13 cellular contexts compared by ENCODE assay signal in genomic region chr2:12177995-12178760, GRCh38.
A peak's percentile ranks its signal among the peaks of the same experiment; 100 is the strongest.
DNase-seq lines count a peak whose midpoint lies in the region; ATAC-seq and TF ChIP-seq lines count a peak whose summit lies in the region.
"Had no signal": no experiment of that assay in that cellular context is flagged by ENCODE, and none has a peak within 500 bp of the region (broad histone marks: within the 10 kb centered on the region; RNA-seq: fewer than 3 reads in every experiment).

No MANE protein-coding gene starts in this region.

- H3K27ac ChIP-seq in left ventricle myocardium inferior (replicated peaks), result peak overlapping the region; percentile 58
- H3K27ac ChIP-seq in heart left ventricle, result peak overlapping the region in 6 of 12 donors; percentile 3 to 65 (median 30)
- H3K27ac ChIP-seq in gastroesophageal sphincter, result peak overlapping the region in 3 of 4 donors; percentile 7 to 20 (median 17)
- H3K27ac ChIP-seq in transverse colon, result peak overlapping the region; percentile 5 to 51 (median 15)
- H3K27ac ChIP-seq in vagina, result no peak overlapping the region
- H3K27ac ChIP-seq: epithelial cell of prostate had no signal

- TF ChIP-seq POLR2A in heart left ventricle (IDR thresholded peaks at IDR 0.05) (no peak), gastroesophageal sphincter (IDR thresholded peaks at IDR 0.05) (no peak), transverse colon (IDR thresholded peaks at IDR 0.05) (no peak), vagina (IDR thresholded peaks at IDR 0.05) (no peak)

- no peak for ATAC-seq in heart left ventricle
- ATAC-seq in gastroesophageal sphincter, result no peak
- ATAC-seq in Right ventricle myocardium superior (ENCODE audit: poor library complexity), result no peak

- H3K4me1 ChIP-seq in left ventricle myocardium inferior, result peaks cover 30% of the 10 kb centered on the region
- H3K4me1 ChIP-seq in heart left ventricle, result peaks cover 8 to 33% (median 22%) of the 10 kb centered on the region in 12 donors
- peaks cover 0 to 23% (median 12%) of the 10 kb centered on the region in 3 donors for H3K4me1 ChIP-seq in gastroesophageal sphincter
- H3K4me1 ChIP-seq in transverse colon, result peaks cover 0 to 16% (median 3%) of the 10 kb centered on the region in 4 donors
- H3K4me1 ChIP-seq in vagina, result peaks cover 17% of the 10 kb centered on the region

- DNase-seq in left ventricle myocardium inferior (no peak), heart left ventricle (no peak), OCI-M1 (lab: John Stamatoyannopoulos, UW) (peak; percentile 63), transverse colon (no peak), vagina (ENCODE audit: extremely low spot score in 2 of 2) (no peak), germinal center (ENCODE audit: low spot score) (no peak), Right ventricle myocardium superior (no peak)
- DNase-seq: GOT3, KBM-7, NCI-H2029 treated with DMSO at 0.1 percent for 48 hours, PC-3 had no signal

- H3K4me3 ChIP-seq in left ventricle myocardium inferior, result no peak overlapping the region
- no peak overlapping the region for H3K4me3 ChIP-seq in heart left ventricle
- H3K4me3 ChIP-seq in gastroesophageal sphincter, result no peak overlapping the region
- no peak overlapping the region for H3K4me3 ChIP-seq in transverse colon
- no peak overlapping the region for H3K4me3 ChIP-seq in vagina

- TF ChIP-seq CTCF in left ventricle myocardium inferior (IDR thresholded peaks at IDR 0.05; ENCODE audit: borderline replicate concordance), result no peak
- TF ChIP-seq CTCF in heart left ventricle (IDR thresholded peaks at IDR 0.05), result no peak
- TF ChIP-seq CTCF in gastroesophageal sphincter (IDR thresholded peaks at IDR 0.05), result no peak
- TF ChIP-seq CTCF in transverse colon (IDR thresholded peaks at IDR 0.05), result no peak
- TF ChIP-seq CTCF in vagina (IDR thresholded peaks at IDR 0.05), result no peak

- TF ChIP-seq EP300 in gastroesophageal sphincter (IDR thresholded peaks at IDR 0.05), result no peak
- TF ChIP-seq EP300 in transverse colon (IDR thresholded peaks at IDR 0.05; ENCODE audit: low read depth), result no peak

- no peaks in the 10 kb centered on the region for H3K9me3 ChIP-seq in left ventricle myocardium inferior (replicated peaks)
- H3K9me3 ChIP-seq in heart left ventricle, result no peaks in the 10 kb centered on the region
- H3K9me3 ChIP-seq in gastroesophageal sphincter, result no peaks in the 10 kb centered on the region
- H3K9me3 ChIP-seq in transverse colon, result no peaks in the 10 kb centered on the region
- H3K9me3 ChIP-seq in vagina, result no peaks in the 10 kb centered on the region

- in situ Hi-C loops in transverse colon (cut with MboI; ENCODE audit: low pct_ligation_motif_present in 1 of 4, low pct_unique_long_range_greater_than_20kb in 1 of 4, low sequenced_read_pairs in 3 of 4), result no loop called here

- WGBS in heart left ventricle, 4 donors, result 86 to 91% (median 87%) methylated on average over 4 of the region's 4 CpGs
- WGBS in gastroesophageal sphincter (ENCODE audit: low coverage in 1 of 2), 2 donors, result 91% methylated on average over 4 of the region's 4 CpGs; no CpG with 5 or more reads in 1 of the 2 donors
- 87 to 89% methylated on average over 1 to 4 of the region's 4 CpGs for WGBS in transverse colon (ENCODE audit: low coverage in 1 of 2), 2 donors

- H3K27me3 ChIP-seq in left ventricle myocardium inferior (ENCODE audit: low read depth) (no peaks in the 10 kb centered on the region), heart left ventricle (no peaks in the 10 kb centered on the region), gastroesophageal sphincter (no peaks in the 10 kb centered on the region), transverse colon (no peaks in the 10 kb centered on the region), vagina (no peaks in the 10 kb centered on the region)

- H3K36me3 ChIP-seq in left ventricle myocardium inferior (no peaks in the 10 kb centered on the region), heart left ventricle (no peaks in the 10 kb centered on the region), gastroesophageal sphincter (no peaks in the 10 kb centered on the region), transverse colon (no peaks in the 10 kb centered on the region), vagina (no peaks in the 10 kb centered on the region)

- intact Hi-C loops in left ventricle myocardium inferior (cut with micrococcal nuclease) (no loop called here), heart left ventricle (cut with DNase I) (loop anchor here in 6 of 10 donors (2.0 to 10.0 kb wide), 5 partner anchors 137 to 539 kb away; partner anchors contain the start of gene TRIB2 (in 4 of the 6)), transverse colon (cut with DNase I; ENCODE audit: low total_unique reads) (no loop called here), vagina (cut with DNase I) (no loop called here), Right ventricle myocardium superior (cut with DNase I) (no loop called here)

Comparison
In these comparisons a context has a peak if more than half of its experiments do, and no peak if none do; other contexts are left out.
1. intact Hi-C loops: an anchor here in heart left ventricle (2.0 to 10.0 kb wide); none called in left ventricle myocardium inferior, transverse colon, vagina and Right ventricle myocardium superior.